23 cellular contexts compared by ENCODE assay signal in the genomic region with DNA sequence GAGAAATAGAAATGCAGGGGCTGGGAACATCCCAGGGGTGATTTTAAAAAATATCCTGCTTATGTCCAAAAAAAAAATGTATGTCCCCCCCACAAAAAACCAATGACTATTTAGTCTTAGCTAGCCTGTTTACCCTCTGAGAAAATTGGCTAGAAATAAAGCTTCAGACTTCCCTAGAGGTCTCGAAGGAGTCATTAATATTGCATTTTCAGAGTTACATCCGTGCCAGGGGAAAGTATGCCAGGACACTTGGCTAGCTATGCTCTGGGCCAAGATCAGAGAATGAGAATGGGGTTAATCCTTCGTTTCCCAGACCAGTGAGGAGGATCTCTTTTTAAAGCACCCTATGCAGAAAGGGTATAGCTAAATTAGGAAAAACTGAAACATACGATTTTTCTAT.
"Had no signal": no experiment of that assay in that cellular context is flagged by ENCODE, and none has a peak within 500 bp of the region (broad histone marks: within the 10 kb centered on the region; RNA-seq: fewer than 3 reads in every experiment).

No MANE protein-coding gene starts in this region.

- H3K4me3 Mint-ChIP-seq: activated CD8-positive, alpha-beta memory T cell treated with anti-CD3 and anti-CD28 coated beads, Interleukin-2, amount 10 ng/mL, durations not matched to agents 7 days and 5 days; activated naive CD4-positive, alpha-beta T cell treated with anti-CD3 and anti-CD28 coated beads, Interleukin-2, amount 10 ng/mL, durations not matched to agents 7 days and 5 days; activated naive CD8-positive, alpha-beta T cell treated with anti-CD3 and anti-CD28 coated beads for 36 hours; activated T-helper 17 cell treated with anti-CD3 and anti-CD28 coated beads, Interleukin-2, amount 50 U/mL, for 72 hours; T-helper 1 cell treated with Interleukin-12 subunit alpha and Interleukin-12 subunit beta and Interleukin-4 antibody, amounts not matched to agents 30 μg/mL and 1 μg/mL, for 36 hours; WTC11 had no signal

- H3K36me3 Mint-ChIP-seq: activated CD8-positive, alpha-beta memory T cell treated with anti-CD3 and anti-CD28 coated beads, Interleukin-2, amount 10 ng/mL, durations not matched to agents 7 days and 5 days; activated naive CD4-positive, alpha-beta T cell treated with anti-CD3 and anti-CD28 coated beads, Interleukin-2, amount 10 ng/mL, durations not matched to agents 7 days and 5 days; activated naive CD8-positive, alpha-beta T cell treated with anti-CD3 and anti-CD28 coated beads for 36 hours had no signal

- H3K27ac Mint-ChIP-seq: activated CD8-positive, alpha-beta memory T cell treated with anti-CD3 and anti-CD28 coated beads, Interleukin-2, amount 10 ng/mL, durations not matched to agents 7 days and 5 days; activated naive CD4-positive, alpha-beta T cell treated with anti-CD3 and anti-CD28 coated beads, Interleukin-2, amount 10 ng/mL, durations not matched to agents 7 days and 5 days; activated naive CD8-positive, alpha-beta T cell treated with anti-CD3 and anti-CD28 coated beads for 36 hours; activated T-helper 17 cell treated with anti-CD3 and anti-CD28 coated beads, Interleukin-2, amount 50 U/mL, for 72 hours; T-helper 1 cell treated with Interleukin-12 subunit alpha and Interleukin-12 subunit beta and Interleukin-4 antibody, amounts not matched to agents 30 μg/mL and 1 μg/mL, for 36 hours; WTC11 had no signal

- H3K27me3 ChIP-seq: brain microvascular endothelial cell, cardiac muscle cell had no signal

- ATAC-seq: activated CD8-positive, alpha-beta memory T cell treated with anti-CD3 and anti-CD28 coated beads, Interleukin-2, amount 10 ng/mL, durations not matched to agents 7 days and 5 days; activated T-helper 17 cell treated with anti-CD3 and anti-CD28 coated beads, Interleukin-2, amount 50 U/mL, for 72 hours; WTC11 had no signal

- H3K9me3 Mint-ChIP-seq: activated naive CD4-positive, alpha-beta T cell treated with anti-CD3 and anti-CD28 coated beads, Interleukin-2, amount 10 ng/mL, durations not matched to agents 7 days and 5 days; activated naive CD8-positive, alpha-beta T cell treated with anti-CD3 and anti-CD28 coated beads for 36 hours; activated T-helper 17 cell treated with anti-CD3 and anti-CD28 coated beads, Interleukin-2, amount 50 U/mL, for 72 hours; T-helper 1 cell treated with Interleukin-12 subunit alpha and Interleukin-12 subunit beta and Interleukin-4 antibody, amounts not matched to agents 30 μg/mL and 1 μg/mL, for 36 hours had no signal

- H3K27me3 Mint-ChIP-seq: activated CD8-positive, alpha-beta memory T cell treated with anti-CD3 and anti-CD28 coated beads, Interleukin-2, amount 10 ng/mL, durations not matched to agents 7 days and 5 days; activated naive CD4-positive, alpha-beta T cell treated with anti-CD3 and anti-CD28 coated beads, Interleukin-2, amount 10 ng/mL, durations not matched to agents 7 days and 5 days; activated naive CD8-positive, alpha-beta T cell treated with anti-CD3 and anti-CD28 coated beads for 36 hours; activated T-helper 17 cell treated with anti-CD3 and anti-CD28 coated beads, Interleukin-2, amount 50 U/mL, for 72 hours had no signal

- DNase-seq: activated CD4-positive, alpha-beta T cell treated with anti-CD3 and anti-CD28 coated beads for 48 hours; activated CD4-positive, alpha-beta T cell treated with anti-CD3 and anti-CD28 coated beads, Interleukin-2, amount 50 U/mL, for 48 hours; activated CD4-positive, CD25-positive, alpha-beta regulatory T cell treated with anti-CD3 and anti-CD28 coated beads, Interleukin-2, amount 50 U/mL, for 72 hours; activated CD8-positive, alpha-beta memory T cell treated with anti-CD3 and anti-CD28 coated beads, Interleukin-2, amount 10 ng/mL, durations not matched to agents 7 days and 5 days; activated gamma-delta T cell; activated naive CD4-positive, alpha-beta T cell treated with anti-CD3 and anti-CD28 coated beads, Interleukin-2, amount 10 ng/mL, durations not matched to agents 7 days and 5 days; activated naive CD8-positive, alpha-beta T cell treated with anti-CD3 and anti-CD28 coated beads for 36 hours; activated T-cell treated with anti-CD3 and anti-CD28 coated beads, Interleukin-2, amount 50 U/mL, for 48 hours; brain microvascular endothelial cell; MM.1S; NCI-H1105; NCI-H1436; NCI-H1694 treated with DMSO at 0.1 percent for 48 hours; NCI-H2029 treated with DMSO at 0.1 percent for 48 hours; NCI-H524 treated with DMSO at 0.1 percent for 48 hours; NCI-H774; NK-92 treated with Interleukin-12 subunit alpha and Interleukin-12 subunit beta, amount 100 ng/mL, for 24 hours; PC-9; SHP77 treated with DMSO at 0.1 percent for 48 hours had no signal

- H3K4me2 ChIP-seq: PC-9 had no signal

- H3K4me3 ChIP-seq: cardiac muscle cell, PC-9 had no signal

- H3K27ac ChIP-seq: brain microvascular endothelial cell, cardiac muscle cell, PC-9 had no signal

- H3K4me1 Mint-ChIP-seq: activated CD8-positive, alpha-beta memory T cell treated with anti-CD3 and anti-CD28 coated beads, Interleukin-2, amount 10 ng/mL, durations not matched to agents 7 days and 5 days; activated naive CD4-positive, alpha-beta T cell treated with anti-CD3 and anti-CD28 coated beads, Interleukin-2, amount 10 ng/mL, durations not matched to agents 7 days and 5 days; activated naive CD8-positive, alpha-beta T cell treated with anti-CD3 and anti-CD28 coated beads for 36 hours; activated T-helper 17 cell treated with anti-CD3 and anti-CD28 coated beads, Interleukin-2, amount 50 U/mL, for 72 hours had no signal

- H3K36me3 ChIP-seq: brain microvascular endothelial cell, cardiac muscle cell had no signal

- H2AFZ ChIP-seq: PC-9 had no signal
